In genomic region chr4:155650785-155651184, GRCh38 we compare ENCODE assay signal across 9 cellular contexts. TPM values are rescaled to one million over a fixed set of nuclear protein-coding genes. Genes with fewer than 3 reads are reported as not detected.
DNase-seq lines count a peak whose midpoint lies in the region; ATAC-seq and TF ChIP-seq lines count a peak whose summit lies in the region.
"Not testable (repeated sequence)": the region's sequence is repeated elsewhere in the genome, so short reads cannot be mapped to it uniquely, and the experiment has no call there.
"Had no signal": no experiment of that assay in that cellular context is flagged by ENCODE, and none has a peak within 500 bp of the region (broad histone marks: within the 10 kb centered on the region; RNA-seq: fewer than 3 reads in every experiment).

No MANE protein-coding gene starts in this region.

- H3K36me3 Mint-ChIP-seq in activated CD4-positive, alpha-beta T cell treated with anti-CD3 and anti-CD28 coated beads for 36 hours (ENCODE audit: low read depth); activated T-helper 17 cell treated with anti-CD3 and anti-CD28 coated beads, Interleukin-2, amount 50 U/mL, for 72 hours (ENCODE audit: low read depth): not testable (repeated sequence)

- not testable (repeated sequence) for TF ChIP-seq CTCF in mammary epithelial cell (conservative IDR thresholded peaks at IDR 0.05 in 1 of 2, IDR thresholded peaks at IDR 0.05 in 1 of 2; ENCODE audit: extremely low read depth in 1 of 2, insufficient read depth in 1 of 2, low read depth in 1 of 2, low read length in 2 of 2)

- CTCF ChIA-PET in activated CD4-positive, alpha-beta T cell treated with anti-CD3 and anti-CD28 coated beads for 36 hours (lab: Charles Lee); mammary epithelial cell (lab: Charles Lee; ENCODE audit: low non-redundant PET): not testable (repeated sequence)

- POLR2A ChIA-PET in activated CD4-positive, alpha-beta T cell treated with anti-CD3 and anti-CD28 coated beads for 36 hours (lab: Charles Lee) = not testable (repeated sequence)

- H3K4me3 Mint-ChIP-seq in activated CD4-positive, alpha-beta T cell treated with anti-CD3 and anti-CD28 coated beads for 36 hours; activated T-helper 17 cell treated with anti-CD3 and anti-CD28 coated beads, Interleukin-2, amount 50 U/mL, for 72 hours: not testable (repeated sequence)

- H3K27me3 ChIP-seq in mammary epithelial cell (ENCODE audit: insufficient read depth, low read length) = not testable (repeated sequence)

- not testable (repeated sequence) for BruUV-seq in mammary epithelial cell (replicated peaks; lab: Mats Ljungman, UMichigan)

- H3K27ac ChIP-seq in mammary epithelial cell (ENCODE audit: insufficient read depth, low read depth, low read length); epithelial cell of prostate: not testable (repeated sequence)

- not testable (repeated sequence) for H3K36me3 ChIP-seq in mammary epithelial cell (ENCODE audit: insufficient read depth, low read length)

- not testable (repeated sequence) for H3K27ac Mint-ChIP-seq in activated CD4-positive, alpha-beta T cell treated with anti-CD3 and anti-CD28 coated beads for 36 hours; activated T-helper 17 cell treated with anti-CD3 and anti-CD28 coated beads, Interleukin-2, amount 50 U/mL, for 72 hours

- not testable (repeated sequence) for H3K27me3 Mint-ChIP-seq in activated CD4-positive, alpha-beta T cell treated with anti-CD3 and anti-CD28 coated beads for 36 hours; activated T-helper 17 cell treated with anti-CD3 and anti-CD28 coated beads, Interleukin-2, amount 50 U/mL, for 72 hours

- intact Hi-C loops in activated CD4-positive, alpha-beta T cell treated with anti-CD3 and anti-CD28 coated beads for 36 hours (cut with DNase I, micrococcal nuclease); mammary epithelial cell (cut with micrococcal nuclease): not testable (repeated sequence)

- not testable (repeated sequence) for H2AFZ ChIP-seq in mammary epithelial cell (ENCODE audit: low read depth, low read length)

- dilution Hi-C loops in mammary epithelial cell (cut with HindIII; ENCODE audit: low sequenced_read_pairs) = not testable (repeated sequence)

- WGBS in mammary epithelial cell (ENCODE audit: low coverage, missing lambda C conversion rate) = 63% methylated on average over 4 of the region's 4 CpGs

- H4K20me1 ChIP-seq in mammary epithelial cell (ENCODE audit: insufficient read depth, low read length) = not testable (repeated sequence)

- not testable (repeated sequence) for H3K9me3 ChIP-seq in mammary epithelial cell (replicated peaks; ENCODE audit: insufficient read depth, low read length)

- not testable (repeated sequence) for H3K4me2 ChIP-seq in mammary epithelial cell (ENCODE audit: insufficient read depth, low read depth, low read length)

- not testable (repeated sequence) for H3K4me1 ChIP-seq in mammary epithelial cell (ENCODE audit: insufficient read depth, low read length)

- in situ Hi-C loops in mammary epithelial cell (cut with MboI; ENCODE audit: low sequenced_read_pairs in 2 of 2) = not testable (repeated sequence)

- not testable (repeated sequence) for H3K9ac ChIP-seq in mammary epithelial cell (ENCODE audit: insufficient read depth, low read length)

- DNase-seq in activated CD4-positive, alpha-beta T cell treated with anti-CD3 and anti-CD28 coated beads for 36 hours = peak; percentile 12
- DNase-seq in mammary epithelial cell = peak; percentile 81
- peak; percentile 72 for DNase-seq in epithelial cell of prostate (ENCODE audit: low read depth, low spot score)
- peak; percentile 59 for DNase-seq in glomerular visceral epithelial cell (ENCODE audit: extremely low spot score)
- peak; percentile 57 for DNase-seq in renal cortical epithelial cell (ENCODE audit: low read depth)

- ATAC-seq in activated CD4-positive, alpha-beta T cell treated with anti-CD3 and anti-CD28 coated beads for 36 hours = peak; percentile 57
- ATAC-seq in activated T-helper 17 cell treated with anti-CD3 and anti-CD28 coated beads, Interleukin-2, amount 50 U/mL, for 72 hours (replicated peaks) = peak; percentile 31

- not testable (repeated sequence) for H3K9me3 Mint-ChIP-seq in activated CD4-positive, alpha-beta T cell treated with anti-CD3 and anti-CD28 coated beads for 36 hours (ENCODE audit: low read depth); activated T-helper 17 cell treated with anti-CD3 and anti-CD28 coated beads, Interleukin-2, amount 50 U/mL, for 72 hours

- H3K4me3 ChIP-seq in mammary epithelial cell (replicated peaks in 1 of 3; ENCODE audit: insufficient read depth in 1 of 3, low read depth in 2 of 3, low read length in 3 of 3) = not testable (repeated sequence)

- H3K4me1 Mint-ChIP-seq in activated CD4-positive, alpha-beta T cell treated with anti-CD3 and anti-CD28 coated beads for 36 hours; activated T-helper 17 cell treated with anti-CD3 and anti-CD28 coated beads, Interleukin-2, amount 50 U/mL, for 72 hours: not testable (repeated sequence)

- not testable (repeated sequence) for H3K79me2 ChIP-seq in mammary epithelial cell (ENCODE audit: insufficient read depth, low read length)

RNA-seq across cellular contexts. Expression of gene GUCY1A1, which starts 15.9 kb away (rescaled TPM):
- not detected for total RNA-seq in activated CD4-positive, alpha-beta T cell treated with anti-CD3 and anti-CD28 coated beads for 36 hours
- total RNA-seq in activated T-helper 17 cell treated with anti-CD3 and anti-CD28 coated beads, Interleukin-2, amount 50 U/mL, for 72 hours = not detected
- 1 to 10 TPM in 1 of 2 donors, under 1 TPM in 1; 0.24 to 9.2 TPM for total RNA-seq in mammary epithelial cell
- polyA plus RNA-seq in mammary epithelial cell = 0.32 TPM
- not detected for polyA minus RNA-seq in mammary epithelial cell
- total RNA-seq in renal cortical epithelial cell = 6.8 and 59.1 TPM in 2 replicates
- total RNA-seq: CD4-positive, alpha-beta memory T cell; GM23338; H9 had no signal
- polyA plus RNA-seq: CD4-positive, alpha-beta memory T cell; GM23338 had no signal

Comparison
In these comparisons a context has a peak if more than half of its experiments do, and no peak if none do; other contexts are left out.
1. DNase-seq: peak in every context shown above with its lines; median percentile 81 in mammary epithelial cell; 72 in epithelial cell of prostate; 59 in glomerular visceral epithelial cell; 57 in renal cortical epithelial cell; 12 in activated CD4-positive, alpha-beta T cell treated with anti-CD3 and anti-CD28 coated beads for 36 hours.